In genomic region chr11:31884080-31884479, GRCh38 we compare ENCODE assay signal across 20 cellular contexts.
"Had no signal": no experiment of that assay in that cellular context is flagged by ENCODE, and none has a peak within 500 bp of the region (broad histone marks: within the 10 kb centered on the region; RNA-seq: fewer than 3 reads in every experiment).

No MANE protein-coding gene starts in this region.

- H3K36me3 ChIP-seq: MG63 had no signal

- FAIRE-seq: HTR-8/SVneo, K562 had no signal

- H3K27me3 ChIP-seq: MG63 had no signal

- H3K9me3 ChIP-seq: MG63 had no signal

- H3K4me3 ChIP-seq: K562, MG63 had no signal

- H3K27ac ChIP-seq: HL-60, RWPE1 had no signal

- DNase-seq: MG63, NCI-H1092, NCI-H1105 treated with DMSO at 0.1 percent for 48 hours, NCI-H1417 treated with DMSO at 0.1 percent for 48 hours, NCI-H146, NCI-H1694 treated with DMSO at 0.1 percent for 48 hours, NCI-H1930, NCI-H2081, NCI-H2107, NCI-H2227 treated with DMSO at 0.1 percent for 48 hours, NCI-H524, NCI-H526 treated with DMSO at 0.1 percent for 48 hours, NCI-H748 treated with DMSO at 0.1 percent for 48 hours, PC-3, SHP77, T-helper 1 cell had no signal
